ENCODE assay signal across 9 cellular contexts in the genomic region with DNA sequence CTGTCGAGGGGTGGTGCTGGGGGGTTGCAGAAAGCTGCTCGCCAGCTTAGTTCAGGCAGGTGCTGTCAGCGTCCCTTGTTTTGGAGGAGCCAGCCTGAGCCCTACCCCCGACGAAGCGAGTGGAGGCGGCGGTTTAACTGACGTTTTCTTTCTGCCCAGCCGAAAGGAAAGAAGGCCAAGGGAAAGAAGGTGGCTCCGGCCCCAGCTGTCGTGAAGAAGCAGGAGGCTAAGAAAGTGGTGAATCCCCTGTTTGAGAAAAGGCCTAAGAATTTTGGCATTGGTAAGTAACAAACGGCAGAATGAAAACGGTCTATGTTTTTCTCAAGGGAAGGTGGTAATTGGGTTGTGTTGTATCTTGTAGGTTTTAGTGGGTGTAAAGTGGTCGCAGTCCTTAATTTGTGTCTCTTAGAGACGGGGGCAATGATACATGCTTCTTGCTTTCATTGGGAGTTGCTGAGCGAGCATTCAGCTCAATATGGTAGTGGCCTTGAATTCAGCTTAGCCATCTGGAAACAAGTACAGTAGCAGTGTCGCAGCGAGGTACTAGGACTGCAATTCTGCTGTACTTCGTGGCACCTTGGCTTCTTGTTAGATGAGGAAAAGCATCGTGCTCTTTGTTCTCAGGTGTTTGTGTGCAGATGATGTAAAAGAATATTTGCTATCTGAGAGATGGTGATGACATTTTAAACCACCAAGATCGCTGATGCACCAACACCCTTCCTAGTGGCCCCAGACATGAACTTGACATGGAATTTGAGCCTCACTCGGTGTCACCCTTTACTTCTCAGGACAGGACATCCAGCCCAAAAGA. TPM values are rescaled to one million over a fixed set of nuclear protein-coding genes. Genes with fewer than 3 reads are reported as not detected.
DNase-seq lines count a peak whose midpoint lies in the region; ATAC-seq, FAIRE-seq and TF ChIP-seq lines count a peak whose summit lies in the region.
"Had no signal": no experiment of that assay in that cellular context is flagged by ENCODE, and none has a peak within 500 bp of the region (broad histone marks: within the 10 kb centered on the region; RNA-seq: fewer than 3 reads in every experiment).

No MANE protein-coding gene starts in this region.

- H3K4me3 Mint-ChIP-seq in T-helper 17 cell = peak overlapping the region; percentile 100

- intact Hi-C loops in sigmoid colon (cut with DNase I) = loop anchor here (1.0 to 5.0 kb wide), 2 partner anchors 27 to 113 kb away; a partner anchor contains a TSS

- H3K9me3 ChIP-seq in T-helper 17 cell (ENCODE audit: control insufficient read depth, low read length, poor library complexity, severe bottlenecking) (no peaks in the 10 kb centered on the region), sigmoid colon (no peaks in the 10 kb centered on the region)

- peak overlapping the region; percentile 90 to 93 (median 92) for H3K27ac ChIP-seq in sigmoid colon

- TF ChIP-seq CTCF in GM12875 (IDR thresholded peaks at IDR 0.05; ENCODE audit: borderline replicate concordance, insufficient read depth, low read depth, low read length) (no peak), fibroblast of the aortic adventitia (IDR thresholded peaks at IDR 0.05; ENCODE audit: insufficient read depth, low read length) (no peak), sigmoid colon (IDR thresholded peaks at IDR 0.05) (no peak)

- peak overlapping the region; percentile 96 for H3K4me3 ChIP-seq in GM12875 (ENCODE audit: low read depth, low read length)
- H3K4me3 ChIP-seq in fibroblast of the aortic adventitia (ENCODE audit: low read depth, low read length) = peak overlapping the region; percentile 97
- H3K4me3 ChIP-seq in sigmoid colon = peak overlapping the region; percentile 78 to 96 (median 88)

- H3K36me3 ChIP-seq in sigmoid colon = peaks cover 28 to 69% (median 48%) of the 10 kb centered on the region in 4 donors

- no peak for FAIRE-seq in RCC 7860 (lab: Jason Lieb, UNC)
- FAIRE-seq: urothelium cell line had no signal

- no peak for TF ChIP-seq POLR2A in sigmoid colon (IDR thresholded peaks at IDR 0.05)

- no peak for TF ChIP-seq EP300 in sigmoid colon (IDR thresholded peaks at IDR 0.05)

- H3K4me1 Mint-ChIP-seq in T-helper 17 cell = peaks cover 31% of the 10 kb centered on the region

- WGBS in sigmoid colon, 2 donors = 10 to 21% methylated on average over 23 of the region's 23 CpGs

- no peak for DNase-seq in T-helper 17 cell
- no peak for DNase-seq in fibroblast of the aortic adventitia (ENCODE audit: low read depth)
- no peak for DNase-seq in sigmoid colon
- DNase-seq in RCC 7860 (ENCODE audit: low spot score) = no peak
- DNase-seq in Kasumi-1 (lab: John Stamatoyannopoulos, UW) = no peak
- DNase-seq in NCI-H2196 (lab: John Stamatoyannopoulos, UW; ENCODE audit: unreplicated experiment) = no peak

- H3K27me3 Mint-ChIP-seq in T-helper 17 cell = no peaks in the 10 kb centered on the region

- H3K27me3 ChIP-seq in sigmoid colon = no peaks in the 10 kb centered on the region

- peaks cover 0 to 31% (median 27%) of the 10 kb centered on the region in 4 donors for H3K4me1 ChIP-seq in sigmoid colon

- peak overlapping the region; percentile 99 for H3K27ac Mint-ChIP-seq in T-helper 17 cell

- ATAC-seq in T-helper 17 cell (peak; percentile 3), HG02938 (IDR thresholded peaks at IDR 0.05; ENCODE audit: unreplicated experiment) (no peak)

- H3K36me3 Mint-ChIP-seq in T-helper 17 cell (ENCODE audit: low read depth) = peaks cover 7% of the 10 kb centered on the region

RNA-seq across cellular contexts. Expression of a gene that starts 0.9 kb away (rescaled TPM):
- total RNA-seq in T-helper 17 cell (1,000 to 10,000 TPM; 2,417 to 2,552 TPM), fibroblast of the aortic adventitia (ENCODE audit: low replicate concordance) (2,301 and 2,411 TPM in 2 replicates), sigmoid colon (1,000 to 10,000 TPM; 2,027 to 2,561 (median 2,271) TPM)
- polyA plus RNA-seq in sigmoid colon = 1,000 to 10,000 TPM; 2,364 to 4,020 (median 2,962) TPM

RNA-seq across cellular contexts. Expression of a gene that starts 1.0 kb away (rescaled TPM):
- total RNA-seq in T-helper 17 cell = 10 to 100 TPM; 23.4 to 23.6 TPM
- 17.7 and 19.7 TPM in 2 replicates for total RNA-seq in fibroblast of the aortic adventitia (ENCODE audit: low replicate concordance)
- 10 to 100 TPM; 17.2 to 31.3 (median 28.4) TPM for total RNA-seq in sigmoid colon
- polyA plus RNA-seq in sigmoid colon = 10 to 100 TPM in 2 of 3 donors, 1 to 10 TPM in 1; 8.4 to 23.7 (median 11.8) TPM

RNA-seq across cellular contexts. Expression of a gene that starts 7.3 kb away (rescaled TPM):
- 10 to 100 TPM; 34.9 to 46.9 TPM for total RNA-seq in T-helper 17 cell
- 25.1 and 49.3 TPM in 2 replicates for total RNA-seq in fibroblast of the aortic adventitia (ENCODE audit: low replicate concordance)
- 10 to 100 TPM; 33.8 to 98.7 (median 75.7) TPM for total RNA-seq in sigmoid colon
- 10 to 100 TPM; 54.1 to 79.3 (median 59.0) TPM for polyA plus RNA-seq in sigmoid colon

RNA-seq across cellular contexts. Expression of a gene that starts 7.4 kb away (rescaled TPM):
- total RNA-seq in T-helper 17 cell (10 to 100 TPM; 14.1 to 16.0 TPM), fibroblast of the aortic adventitia (ENCODE audit: low replicate concordance) (12.5 and 33.9 TPM in 2 replicates), sigmoid colon (10 to 100 TPM; 10.2 to 32.3 (median 15.2) TPM)
- polyA plus RNA-seq in sigmoid colon = 10 to 100 TPM; 17.4 to 27.1 (median 19.9) TPM

RNA-seq across cellular contexts. Expression of a gene that starts 13.0 kb away (rescaled TPM):
- total RNA-seq in T-helper 17 cell = 10 to 100 TPM; 13.6 to 14.0 TPM
- 6.9 and 13.5 TPM in 2 replicates for total RNA-seq in fibroblast of the aortic adventitia (ENCODE audit: low replicate concordance)
- 10 to 100 TPM; 13.9 to 20.1 (median 16.2) TPM for total RNA-seq in sigmoid colon
- polyA plus RNA-seq in sigmoid colon = 10 to 100 TPM; 22.8 to 43.1 (median 24.3) TPM
